In the genomic region with DNA sequence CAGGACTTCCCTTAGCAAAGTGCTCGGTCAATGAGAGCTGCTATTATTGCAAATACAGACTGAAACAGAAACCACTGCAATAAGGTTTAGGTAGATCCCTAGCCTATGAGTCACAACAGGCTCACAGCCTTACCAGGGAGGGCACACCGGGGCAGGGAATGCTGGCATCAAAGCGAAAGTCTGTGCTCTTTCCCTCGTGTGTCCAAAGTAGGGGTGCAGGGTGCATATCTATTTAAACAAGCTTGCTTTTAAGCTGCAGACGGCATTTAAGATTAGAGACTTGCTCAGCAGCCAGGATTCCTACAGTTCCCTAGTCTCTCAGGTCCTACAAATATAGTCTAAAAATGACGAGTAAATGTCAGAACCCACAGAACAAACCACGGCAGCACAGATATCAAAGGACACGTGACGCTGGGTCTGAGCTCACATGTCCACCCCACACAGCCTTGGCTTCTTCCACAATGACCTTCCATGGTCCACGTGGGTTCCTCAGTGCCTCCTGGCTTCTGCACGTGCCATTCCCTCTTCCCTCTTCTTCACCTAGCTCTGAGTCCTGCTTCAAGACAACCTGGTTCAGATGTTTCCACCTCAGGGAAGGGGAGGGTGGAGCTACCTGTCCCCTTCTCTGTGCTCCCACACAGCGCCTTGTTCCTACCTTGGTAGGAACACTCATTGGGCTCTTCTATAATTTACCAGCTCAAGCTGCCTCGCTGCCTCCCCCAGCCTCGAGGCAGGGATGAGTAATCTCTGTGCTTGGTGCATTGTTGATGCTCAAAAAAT, we compare ENCODE assay signal across 9 cellular contexts.
A peak's percentile ranks its signal among the peaks of the same experiment; 100 is the strongest.
DNase-seq lines count a peak whose midpoint lies in the region; ATAC-seq and TF ChIP-seq lines count a peak whose summit lies in the region.
"Had no signal": no experiment of that assay in that cellular context is flagged by ENCODE, and none has a peak within 500 bp of the region (broad histone marks: within the 10 kb centered on the region; RNA-seq: fewer than 3 reads in every experiment).

No MANE protein-coding gene starts in this region.

- H2AK5ac ChIP-seq in trophoblast cell (ENCODE audit: low read length), result peak overlapping the region; percentile 4

- H3K9me2 ChIP-seq in SK-N-SH, result no peaks in the 10 kb centered on the region

- no peak overlapping the region for H4K8ac ChIP-seq in trophoblast cell (ENCODE audit: low read depth, low read length)

- H3K36me3 ChIP-seq in SK-N-SH (replicated peaks in 1 of 2; ENCODE audit: control insufficient read depth in 1 of 2, insufficient read depth in 2 of 2, low read length in 1 of 2) (peaks cover 0 to 3% of the 10 kb centered on the region in 2 experiments), trophoblast cell (ENCODE audit: control insufficient read depth in 1 of 2, insufficient read depth in 2 of 2, low read length in 2 of 2) (no peaks in the 10 kb centered on the region)

- peak; percentile 64 for DNase-seq in activated CD8-positive, alpha-beta memory T cell treated with anti-CD3 and anti-CD28 coated beads for 24 hours
- DNase-seq in activated CD8-positive, alpha-beta memory T cell treated with anti-CD3 and anti-CD28 coated beads, Interleukin-2, amount 50 U/mL, for 4 hours, result no peak
- DNase-seq in SK-N-SH, result no peak
- DNase-seq in epithelial cell of prostate (ENCODE audit: low read depth, low spot score), result peak; percentile 78
- peak; percentile 11 to 38 for DNase-seq in trophoblast cell
- DNase-seq in HuH-7.5 (ENCODE audit: low spot score), result no peak
- no peak for DNase-seq in germinal center (ENCODE audit: low spot score)
- DNase-seq: DND-41 had no signal

- H3K27me3 ChIP-seq in SK-N-SH (ENCODE audit: insufficient read depth) (no peaks in the 10 kb centered on the region), trophoblast cell (ENCODE audit: insufficient read depth, low read length) (no peaks in the 10 kb centered on the region)

- H3K79me2 ChIP-seq in SK-N-SH (ENCODE audit: insufficient read depth) (peaks cover 18% of the 10 kb centered on the region), trophoblast cell (ENCODE audit: control insufficient read depth, insufficient read depth, low read length, poor library complexity) (no peaks in the 10 kb centered on the region)

- no peak overlapping the region for H2BK120ac ChIP-seq in trophoblast cell (ENCODE audit: insufficient read depth, low read length, poor library complexity)

- CTCF ChIA-PET in SK-N-SH (lab: Yijun Ruan, JAX), result interaction anchor here (0.6 to 1.7 kb wide), 5 partner anchors 10 to 1051 kb away, joined by 3 to 5 read pairs (median 3); no protein-coding TSS in a partner anchor

- no peak for TF ChIP-seq RAD21 in SK-N-SH (IDR thresholded peaks at IDR 0.05; ENCODE audit: low read length)

- H4K20me1 ChIP-seq in SK-N-SH (ENCODE audit: insufficient read depth), result no peaks in the 10 kb centered on the region

- H3K9me3 ChIP-seq in SK-N-SH (no peaks in the 10 kb centered on the region), trophoblast cell (ENCODE audit: insufficient read depth, low read depth, low read length) (no peaks in the 10 kb centered on the region)

- peak overlapping the region; percentile 51 for H4K91ac ChIP-seq in trophoblast cell (ENCODE audit: low read depth, low read length)

- H2BK5ac ChIP-seq in trophoblast cell (ENCODE audit: low read depth, low read length, poor library complexity), result no peak overlapping the region

- H4K12ac ChIP-seq in trophoblast cell (ENCODE audit: low read depth, low read length), result no peak overlapping the region

- H3K9ac ChIP-seq in SK-N-SH (peak overlapping the region; percentile 42; the same call in 1 of the 2 replicates), trophoblast cell (ENCODE audit: low read length) (no peak overlapping the region)

- POLR2A ChIA-PET in SK-N-SH (lab: Yijun Ruan, JAX), result no interaction called here

- peak; percentile 81 for ATAC-seq in HG02973 (IDR thresholded peaks at IDR 0.05; ENCODE audit: unreplicated experiment)

- H3K14ac ChIP-seq in trophoblast cell (ENCODE audit: low read length), result peak overlapping the region; percentile 11

- H3K4me3 ChIP-seq in SK-N-SH (ENCODE audit: low read depth in 2 of 2, low read length in 1 of 2) (peak overlapping the region; percentile 21 to 54; a peak in 3 of 4 replicates), trophoblast cell (ENCODE audit: low read depth, low read length) (no peak overlapping the region)

- TF ChIP-seq EP300 in SK-N-SH (IDR thresholded peaks at IDR 0.05; ENCODE audit: borderline replicate concordance in 1 of 2, low read depth in 1 of 2, low read length in 1 of 2), result peak in 1 of 2 experiments; percentile 68; a peak in 1 of 4 replicates

- peak overlapping the region; percentile 30 for H2BK12ac ChIP-seq in trophoblast cell (ENCODE audit: low read length)

- no peak overlapping the region for H3K4ac ChIP-seq in trophoblast cell (ENCODE audit: low read depth, low read length)

- H2AFZ ChIP-seq in SK-N-SH (ENCODE audit: low read depth), result no peak overlapping the region
- no peak overlapping the region for H2AFZ ChIP-seq in trophoblast cell (ENCODE audit: insufficient read depth, low read length, poor library complexity)

- TF ChIP-seq CTCF in SK-N-SH (IDR thresholded peaks at IDR 0.05), result no peak

- H3K23ac ChIP-seq in trophoblast cell (ENCODE audit: low read length), result no peak overlapping the region

- 54% methylated on average over 14 of the region's 14 CpGs for WGBS in SK-N-SH (ENCODE audit: low lambda C conversion rate)
- no CpG with 5 or more reads among the region's 14 CpGs for WGBS in trophoblast cell (ENCODE audit: extremely low coverage, insufficient coverage, insufficient read length)

- peaks cover 15% of the 10 kb centered on the region for H3F3A ChIP-seq in SK-N-SH (replicated peaks; ENCODE audit: insufficient read depth)

- peak overlapping the region; percentile 8 for H3K18ac ChIP-seq in trophoblast cell (ENCODE audit: low read length)

- peaks cover 13 to 17% of the 10 kb centered on the region in 2 experiments for H3K4me1 ChIP-seq in SK-N-SH (ENCODE audit: control insufficient read depth in 1 of 2, insufficient read depth in 2 of 2, low read depth in 1 of 2, low read length in 1 of 2)
- H3K4me1 ChIP-seq in trophoblast cell (ENCODE audit: control insufficient read depth in 1 of 2, insufficient read depth in 2 of 2, low read length in 2 of 2), result peaks cover 3 to 12% of the 10 kb centered on the region in 2 experiments

- H3K4me2 ChIP-seq in SK-N-SH (peak overlapping the region; percentile 81), trophoblast cell (ENCODE audit: low read length) (no peak overlapping the region)

- H3K27ac ChIP-seq in SK-N-SH (ENCODE audit: low read depth in 2 of 2, low read length in 1 of 2) (peak overlapping the region; percentile 58 to 73), epithelial cell of prostate (peak overlapping the region; percentile 63), trophoblast cell (ENCODE audit: low read depth, low read length) (peak overlapping the region; percentile 13)

- peaks cover 5% of the 10 kb centered on the region for H3K79me1 ChIP-seq in trophoblast cell (ENCODE audit: low read length)

TF ChIP-seq in SK-N-SH, 30 proteins besides CTCF, POLR2A, EP300 and RAD21 (continues in another document):
- TF ChIP-seq FOXM1 (IDR thresholded peaks at IDR 0.05; ENCODE audit: low read depth) (no peak), EZH2phosphoT487 (IDR thresholded peaks at IDR 0.05; ENCODE audit: borderline replicate concordance, low read depth) (no peak), JUND (IDR thresholded peaks at IDR 0.05) (peak; percentile 79), POLR2AphosphoS5 (IDR thresholded peaks at IDR 0.05; ENCODE audit: low read depth, low read length) (peak; percentile 29; the same call in 1 of the 2 replicates), FOSL2 (IDR thresholded peaks at IDR 0.05; ENCODE audit: borderline replicate concordance, low read depth) (peak; percentile 86)
- TF ChIP-seq, protein P1, sequence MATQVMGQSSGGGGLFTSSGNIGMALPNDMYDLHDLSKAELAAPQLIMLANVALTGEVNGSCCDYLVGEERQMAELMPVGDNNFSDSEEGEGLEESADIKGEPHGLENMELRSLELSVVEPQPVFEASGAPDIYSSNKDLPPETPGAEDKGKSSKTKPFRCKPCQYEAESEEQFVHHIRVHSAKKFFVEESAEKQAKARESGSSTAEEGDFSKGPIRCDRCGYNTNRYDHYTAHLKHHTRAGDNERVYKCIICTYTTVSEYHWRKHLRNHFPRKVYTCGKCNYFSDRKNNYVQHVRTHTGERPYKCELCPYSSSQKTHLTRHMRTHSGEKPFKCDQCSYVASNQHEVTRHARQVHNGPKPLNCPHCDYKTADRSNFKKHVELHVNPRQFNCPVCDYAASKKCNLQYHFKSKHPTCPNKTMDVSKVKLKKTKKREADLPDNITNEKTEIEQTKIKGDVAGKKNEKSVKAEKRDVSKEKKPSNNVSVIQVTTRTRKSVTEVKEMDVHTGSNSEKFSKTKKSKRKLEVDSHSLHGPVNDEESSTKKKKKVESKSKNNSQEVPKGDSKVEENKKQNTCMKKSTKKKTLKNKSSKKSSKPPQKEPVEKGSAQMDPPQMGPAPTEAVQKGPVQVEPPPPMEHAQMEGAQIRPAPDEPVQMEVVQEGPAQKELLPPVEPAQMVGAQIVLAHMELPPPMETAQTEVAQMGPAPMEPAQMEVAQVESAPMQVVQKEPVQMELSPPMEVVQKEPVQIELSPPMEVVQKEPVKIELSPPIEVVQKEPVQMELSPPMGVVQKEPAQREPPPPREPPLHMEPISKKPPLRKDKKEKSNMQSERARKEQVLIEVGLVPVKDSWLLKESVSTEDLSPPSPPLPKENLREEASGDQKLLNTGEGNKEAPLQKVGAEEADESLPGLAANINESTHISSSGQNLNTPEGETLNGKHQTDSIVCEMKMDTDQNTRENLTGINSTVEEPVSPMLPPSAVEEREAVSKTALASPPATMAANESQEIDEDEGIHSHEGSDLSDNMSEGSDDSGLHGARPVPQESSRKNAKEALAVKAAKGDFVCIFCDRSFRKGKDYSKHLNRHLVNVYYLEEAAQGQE (IDR thresholded peaks at IDR 0.05; ENCODE audit: low read depth, low read length), result no peak
- TF ChIP-seq, protein P2, sequence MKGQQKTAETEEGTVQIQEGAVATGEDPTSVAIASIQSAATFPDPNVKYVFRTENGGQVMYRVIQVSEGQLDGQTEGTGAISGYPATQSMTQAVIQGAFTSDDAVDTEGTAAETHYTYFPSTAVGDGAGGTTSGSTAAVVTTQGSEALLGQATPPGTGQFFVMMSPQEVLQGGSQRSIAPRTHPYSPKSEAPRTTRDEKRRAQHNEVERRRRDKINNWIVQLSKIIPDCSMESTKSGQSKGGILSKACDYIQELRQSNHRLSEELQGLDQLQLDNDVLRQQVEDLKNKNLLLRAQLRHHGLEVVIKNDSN (IDR thresholded peaks at IDR 0.05; ENCODE audit: borderline replicate concordance, low read depth), result peak; percentile 57; the same call in 1 of the 2 replicates
- TF ChIP-seq, protein P3, sequence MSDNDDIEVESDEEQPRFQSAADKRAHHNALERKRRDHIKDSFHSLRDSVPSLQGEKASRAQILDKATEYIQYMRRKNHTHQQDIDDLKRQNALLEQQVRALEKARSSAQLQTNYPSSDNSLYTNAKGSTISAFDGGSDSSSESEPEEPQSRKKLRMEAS (IDR thresholded peaks at IDR 0.05; ENCODE audit: low read depth), result peak; percentile 70

Comparison
In these comparisons a context has a peak if more than half of its experiments do, and no peak if none do; other contexts are left out.
1. DNase-seq: peak in activated CD8-positive, alpha-beta memory T cell treated with anti-CD3 and anti-CD28 coated beads for 24 hours (single experiment), epithelial cell of prostate (single experiment) and trophoblast cell (2 of 2); none in activated CD8-positive, alpha-beta memory T cell treated with anti-CD3 and anti-CD28 coated beads, Interleukin-2, amount 50 U/mL, for 4 hours (single experiment), SK-N-SH (single experiment), HuH-7.5 (single experiment) and germinal center (single experiment).
2. H3K27ac ChIP-seq: peak in every context shown above with its lines; median percentile 66 in SK-N-SH; 63 in epithelial cell of prostate; 13 in trophoblast cell.